In the genomic region with DNA sequence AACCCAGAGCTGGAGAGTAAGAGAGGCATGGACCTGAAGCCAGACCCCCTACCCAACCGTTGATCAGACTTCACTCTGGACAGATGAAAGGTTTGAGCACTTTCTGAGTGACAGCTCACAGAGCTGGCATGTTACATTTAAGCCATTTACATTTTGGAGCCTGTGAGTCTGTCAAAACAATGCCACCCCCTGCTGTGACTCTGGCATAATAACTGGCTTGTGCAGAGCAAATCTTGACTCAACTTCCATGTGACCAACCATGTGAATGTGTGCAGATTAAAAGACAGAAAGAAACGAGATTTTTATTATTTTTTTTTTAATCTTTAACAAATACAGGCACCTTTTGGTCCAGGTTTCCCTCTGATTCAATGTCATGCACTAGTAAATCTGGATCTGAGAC, we compare ENCODE assay signal across 14 cellular contexts. TPM values are rescaled to one million over a fixed set of nuclear protein-coding genes. Genes with fewer than 3 reads are reported as not detected.
DNase-seq lines count a peak whose midpoint lies in the region; ATAC-seq and TF ChIP-seq lines count a peak whose summit lies in the region.
"Had no signal": no experiment of that assay in that cellular context is flagged by ENCODE, and none has a peak within 500 bp of the region (broad histone marks: within the 10 kb centered on the region; RNA-seq: fewer than 3 reads in every experiment).

No MANE protein-coding gene starts in this region.

- H3K4me2 ChIP-seq in MM.1S (ENCODE audit: low read depth, low read length), result peak overlapping the region; percentile 34; the same call in 1 of the 2 replicates
- H3K4me2 ChIP-seq in neural cell (ENCODE audit: low read length), result peak overlapping the region; percentile 35

- H3K4me3 ChIP-seq in MM.1S (ENCODE audit: low read length), result no peak overlapping the region
- no peak overlapping the region for H3K4me3 ChIP-seq in WERI-Rb-1 (ENCODE audit: low read depth, low read length)
- peak overlapping the region; percentile 32 for H3K4me3 ChIP-seq in neural cell (ENCODE audit: low read length)

- no peak overlapping the region for H3K9ac ChIP-seq in MM.1S (ENCODE audit: low read length)
- H3K9ac ChIP-seq in neural cell (ENCODE audit: low read length), result peak overlapping the region; percentile 24

- H3F3A ChIP-seq in MM.1S (ENCODE audit: insufficient read depth, low read length), result no peaks in the 10 kb centered on the region
- peaks cover 5% of the 10 kb centered on the region for H3F3A ChIP-seq in neural cell (ENCODE audit: insufficient read depth, low read length, poor library complexity, severe bottlenecking)

- no peaks in the 10 kb centered on the region for H4K20me1 ChIP-seq in MM.1S (ENCODE audit: insufficient read depth, low read length)
- H4K20me1 ChIP-seq in neural cell (ENCODE audit: insufficient read depth), result no peaks in the 10 kb centered on the region

- TF ChIP-seq RAD21 in neural cell (conservative IDR thresholded peaks at IDR 0.05), result no peak

- H3K27me3 ChIP-seq in MM.1S (replicated peaks; ENCODE audit: insufficient read depth, low read length), result no peaks in the 10 kb centered on the region
- H3K27me3 ChIP-seq in WERI-Rb-1 (ENCODE audit: insufficient read depth, low read depth, severe bottlenecking), result no peaks in the 10 kb centered on the region
- no peaks in the 10 kb centered on the region for H3K27me3 ChIP-seq in neural cell (ENCODE audit: insufficient read depth, low read depth, low read length)
- peaks cover 17% of the 10 kb centered on the region for H3K27me3 ChIP-seq in foreskin keratinocyte

- no peak for ATAC-seq in foreskin keratinocyte
- ATAC-seq in GM21786 (IDR thresholded peaks at IDR 0.05; ENCODE audit: unreplicated experiment), result no peak
- ATAC-seq in GM19035 (IDR thresholded peaks at IDR 0.05; ENCODE audit: unreplicated experiment), result no peak
- ATAC-seq: effector memory CD8-positive, alpha-beta T cell; naive thymus-derived CD4-positive, alpha-beta T cell; stimulated activated naive B cell treated with anti-CD40 and anti-IgM and Interleukin-4, amounts not matched to agents 10 μg/mL and 1 μg/mL and 100 μg/mL, for 72 hours had no signal

- H3K9me3 ChIP-seq in MM.1S (replicated peaks; ENCODE audit: insufficient read depth, low read length), result no peaks in the 10 kb centered on the region
- H3K9me3 ChIP-seq in WERI-Rb-1 (ENCODE audit: severe bottlenecking), result no peaks in the 10 kb centered on the region
- H3K9me3 ChIP-seq in neural cell (ENCODE audit: low read length), result no peaks in the 10 kb centered on the region

- TF ChIP-seq CTCF in MM.1S (IDR thresholded peaks at IDR 0.05; ENCODE audit: low read length) (peak; percentile 13; the same call in 1 of the 2 replicates), WERI-Rb-1 (IDR thresholded peaks at IDR 0.05; ENCODE audit: low read depth, low read length) (no peak), neural cell (IDR thresholded peaks at IDR 0.05; ENCODE audit: poor library complexity, severe bottlenecking) (no peak), foreskin keratinocyte (conservative IDR thresholded peaks at IDR 0.05) (no peak)

- H3K4me1 ChIP-seq in MM.1S (ENCODE audit: low read length) (peaks cover 15% of the 10 kb centered on the region), foreskin keratinocyte (no peaks in the 10 kb centered on the region)

- H2AFZ ChIP-seq in MM.1S (ENCODE audit: low read length), result no peak overlapping the region
- H2AFZ ChIP-seq in neural cell (ENCODE audit: low read depth, low read length), result no peak overlapping the region

- no peaks in the 10 kb centered on the region for H3K9me2 ChIP-seq in MM.1S (replicated peaks; ENCODE audit: insufficient read depth, low read length)
- no peaks in the 10 kb centered on the region for H3K9me2 ChIP-seq in neural cell (ENCODE audit: insufficient read depth, low read length)

- peak; percentile 98 for TF ChIP-seq EP300 in neural cell (conservative IDR thresholded peaks at IDR 0.05; ENCODE audit: poor library complexity, severe bottlenecking)

- H3K79me2 ChIP-seq in MM.1S (ENCODE audit: low read length), result no peaks in the 10 kb centered on the region
- H3K79me2 ChIP-seq in neural cell (replicated peaks; ENCODE audit: insufficient read depth, low read length), result no peaks in the 10 kb centered on the region

- peak overlapping the region; percentile 1; the same call in 1 of the 2 replicates for H3K27ac ChIP-seq in MM.1S (ENCODE audit: low read length)
- H3K27ac ChIP-seq in WERI-Rb-1, result no peak overlapping the region
- H3K27ac ChIP-seq in neural cell (ENCODE audit: low read length), result peak overlapping the region; percentile 82
- H3K27ac ChIP-seq in foreskin keratinocyte, result no peak overlapping the region

- H3K36me3 ChIP-seq in MM.1S (replicated peaks; ENCODE audit: insufficient read depth, low read length) (no peaks in the 10 kb centered on the region), WERI-Rb-1 (no peaks in the 10 kb centered on the region), neural cell (ENCODE audit: insufficient read depth, low read length) (no peaks in the 10 kb centered on the region)

- DNase-seq in EL (peak; percentile 31), MM.1S (peak; percentile 25), WERI-Rb-1 (peak; percentile 50), NCI-H2196 (lab: John Stamatoyannopoulos, UW; ENCODE audit: unreplicated experiment) (no peak), foreskin keratinocyte (no peak)
- DNase-seq: effector memory CD8-positive, alpha-beta T cell; H7; naive thymus-derived CD4-positive, alpha-beta T cell; NCI-H187; stimulated activated CD4-positive, alpha-beta T cell treated with anti-CD3 and anti-CD28 coated beads, Interleukin-15, amount 100 ng/mL, for 24 hours; stimulated activated naive B cell treated with anti-CD40 and anti-IgM and Interleukin-4, amounts not matched to agents 10 μg/mL and 1 μg/mL and 100 μg/mL, for 72 hours had no signal

TF ChIP-seq in neural cell, 6 proteins besides CTCF, POLR2A, EP300 and RAD21:
- TF ChIP-seq SMC3 (conservative IDR thresholded peaks at IDR 0.05; ENCODE audit: poor library complexity) (no peak), TAF1 (IDR thresholded peaks at IDR 0.05; ENCODE audit: low read depth) (no peak), REST (IDR thresholded peaks at IDR 0.05; ENCODE audit: borderline replicate concordance) (no peak), POLR2AphosphoS5 (IDR thresholded peaks at IDR 0.05) (peak; percentile 96)

RNA-seq across cellular contexts. Expression of gene MFAP3, which starts 48.5 kb away (rescaled TPM):
- 103 and 104 TPM in 2 replicates for polyA plus RNA-seq in neural cell
- 304 and 323 TPM in 2 replicates for polyA minus RNA-seq in neural cell
- total RNA-seq in foreskin keratinocyte, result 34.6 and 34.8 TPM in 2 replicates
- polyA plus RNA-seq in foreskin keratinocyte, result 2.0 and 2.9 TPM in 2 replicates

RNA-seq across cellular contexts. Expression of gene FAM114A2, which starts 48.5 kb away (rescaled TPM):
- polyA plus RNA-seq in neural cell, result 20.2 and 24.8 TPM in 2 replicates
- polyA minus RNA-seq in neural cell, result 22.8 and 29.2 TPM in 2 replicates
- 16.4 and 18.6 TPM in 2 replicates for total RNA-seq in foreskin keratinocyte
- 6.1 and 6.8 TPM in 2 replicates for polyA plus RNA-seq in foreskin keratinocyte

Comparison
In these comparisons a context has a peak if more than half of its experiments do, and no peak if none do; other contexts are left out.
1. DNase-seq: peak in EL (single experiment), MM.1S (single experiment) and WERI-Rb-1 (single experiment); none in NCI-H2196 (single experiment) and foreskin keratinocyte (0 of 2).
2. H3K27ac ChIP-seq: peak in MM.1S (single experiment) and neural cell (single experiment); none in WERI-Rb-1 (single experiment) and foreskin keratinocyte (single experiment).
3. RNA of gene MFAP3, which starts 48.5 kb away (polyA plus RNA-seq): 103 to 104 TPM in neural cell; 2.0 to 2.9 TPM in foreskin keratinocyte; every median in the first group is over 10 times any median in the second.